Comparison of ENCODE assay signal across 9 cellular contexts in the genomic region with DNA sequence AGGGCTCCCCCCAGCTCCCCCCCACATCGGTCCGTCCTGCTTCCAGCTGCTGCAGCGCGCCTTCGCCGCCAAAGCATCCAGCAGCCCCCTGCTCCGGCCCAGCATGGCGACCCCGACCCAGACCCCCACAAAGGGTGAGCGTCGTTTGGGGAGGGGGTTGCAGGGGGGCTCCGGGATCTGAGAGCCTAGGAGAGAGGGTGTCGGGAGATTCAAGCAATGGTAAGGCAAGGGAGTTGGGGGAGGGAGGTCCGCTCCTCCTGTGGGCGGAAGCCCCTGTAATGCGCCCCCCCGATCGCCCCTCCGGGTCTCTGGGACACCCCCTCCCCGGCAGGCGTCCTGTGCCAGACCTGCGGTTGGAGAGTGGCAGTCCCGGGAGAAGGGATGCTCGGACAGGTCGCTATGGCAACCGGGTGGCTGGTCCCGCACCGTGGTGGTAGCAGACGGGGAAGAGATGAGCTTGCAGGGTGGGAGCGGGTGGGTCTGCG. TPM values are rescaled to one million over a fixed set of nuclear protein-coding genes. Genes with fewer than 3 reads are reported as not detected.
DNase-seq lines count a peak whose midpoint lies in the region; ATAC-seq, FAIRE-seq and TF ChIP-seq lines count a peak whose summit lies in the region.
"Had no signal": no experiment of that assay in that cellular context is flagged by ENCODE, and none has a peak within 500 bp of the region (broad histone marks: within the 10 kb centered on the region; RNA-seq: fewer than 3 reads in every experiment).

A gene with protein sequence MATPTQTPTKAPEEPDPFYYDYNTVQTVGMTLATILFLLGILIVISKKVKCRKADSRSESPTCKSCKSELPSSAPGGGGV (plus strand): TSS at position 25 of the 485 bp plus-strand sequence. CDS start 79 bp downstream, at position 104.

- no peak within 1 kb of the TSS for H3K27ac ChIP-seq in right atrium auricular region
- H3K27ac ChIP-seq in kidney (ENCODE audit: low read depth in 2 of 2, low read length in 2 of 2), result no peak within 1 kb of the TSS
- no peak within 1 kb of the TSS for H3K27ac ChIP-seq in upper lobe of right lung

- H3K4me3 ChIP-seq in right atrium auricular region, result no peak within 1 kb of the TSS
- H3K4me3 ChIP-seq in kidney (ENCODE audit: low read length in 2 of 2), result no peak within 1 kb of the TSS
- H3K4me3 ChIP-seq in upper lobe of right lung, result peak within 1 kb of the TSS; percentile 1
- H3K4me3 ChIP-seq: lung had no signal

- H3K27ac Mint-ChIP-seq in activated CD8-positive, alpha-beta T cell treated with anti-CD3 and anti-CD28 coated beads, Interleukin-2, amount 10 ng/mL, durations not matched to agents 7 days and 5 days, result no peak within 1 kb of the TSS

- H3K9me3 ChIP-seq in right atrium auricular region (no peaks in the 10 kb centered on the region), kidney (ENCODE audit: control insufficient read depth in 1 of 2, low read length in 2 of 2) (no peaks in the 10 kb centered on the region), upper lobe of right lung (no peaks in the 10 kb centered on the region)

- TF ChIP-seq CTCF in right atrium auricular region (IDR thresholded peaks at IDR 0.05) (peak; percentile 3 to 9), kidney (IDR thresholded peaks at IDR 0.05; ENCODE audit: borderline replicate concordance, extremely low read depth, insufficient read depth) (no peak), upper lobe of right lung (IDR thresholded peaks at IDR 0.05) (peak; percentile 21), D721Med (IDR thresholded peaks at IDR 0.05; ENCODE audit: insufficient read depth, missing control alignments) (no peak)

- no peaks in the 10 kb centered on the region for H3K9me3 Mint-ChIP-seq in activated CD8-positive, alpha-beta T cell treated with anti-CD3 and anti-CD28 coated beads, Interleukin-2, amount 10 ng/mL, durations not matched to agents 7 days and 5 days (ENCODE audit: insufficient read depth)

- intact Hi-C loops in Right ventricle myocardium superior (cut with DNase I), result loop anchor here (5.0 kb wide), 2 partner anchors 76 to 119 kb away; no protein-coding TSS in a partner anchor
- intact Hi-C loops in kidney (cut with DNase I), result no loop called here
- intact Hi-C loops in upper lobe of right lung (cut with DNase I), result no loop called here

- H3K36me3 ChIP-seq in right atrium auricular region, result no peaks in the 10 kb centered on the region
- H3K36me3 ChIP-seq in kidney (ENCODE audit: control insufficient read depth in 1 of 2, insufficient read depth in 2 of 2, low read length in 2 of 2), result no peaks in the 10 kb centered on the region
- H3K36me3 ChIP-seq in upper lobe of right lung, result no peaks in the 10 kb centered on the region

- no peaks in the 10 kb centered on the region for H3K36me3 Mint-ChIP-seq in activated CD8-positive, alpha-beta T cell treated with anti-CD3 and anti-CD28 coated beads, Interleukin-2, amount 10 ng/mL, durations not matched to agents 7 days and 5 days (ENCODE audit: low read depth)

- H3K27me3 ChIP-seq in right atrium auricular region, result no peaks in the 10 kb centered on the region
- peaks cover 12% of the 10 kb centered on the region for H3K27me3 ChIP-seq in upper lobe of right lung

- peak within 1 kb of the TSS; percentile 77 for H3K4me3 Mint-ChIP-seq in activated CD8-positive, alpha-beta T cell treated with anti-CD3 and anti-CD28 coated beads, Interleukin-2, amount 10 ng/mL, durations not matched to agents 7 days and 5 days

- peaks cover 24% of the 10 kb centered on the region for H3K27me3 Mint-ChIP-seq in activated CD8-positive, alpha-beta T cell treated with anti-CD3 and anti-CD28 coated beads, Interleukin-2, amount 10 ng/mL, durations not matched to agents 7 days and 5 days (ENCODE audit: low read depth)

- FAIRE-seq in kidney (lab: Jason Lieb, UNC) (no peak), D721Med (lab: Jason Lieb, UNC) (no peak)

- POLR2A ChIA-PET in activated CD8-positive, alpha-beta T cell treated with anti-CD3 and anti-CD28 coated beads, Interleukin-2, amount 10 ng/mL, durations not matched to agents 7 days and 5 days (lab: Charles Lee), result interaction anchor here (1.2 kb wide), 1 partner anchor 11 kb away, joined by 3 read pairs; no protein-coding TSS in a partner anchor

- CTCF ChIA-PET in activated CD8-positive, alpha-beta T cell treated with anti-CD3 and anti-CD28 coated beads, Interleukin-2, amount 10 ng/mL, durations not matched to agents 7 days and 5 days (lab: Charles Lee), result interaction anchor here (0.9 to 3.8 kb wide), 5 partner anchors 10 to 76 kb away, joined by 3 to 67 read pairs (median 39); partner anchors contain the start of gene FXYD5

- H3K9ac ChIP-seq in kidney (ENCODE audit: low read length in 2 of 2), result no peak within 1 kb of the TSS

- H3K4me1 Mint-ChIP-seq in activated CD8-positive, alpha-beta T cell treated with anti-CD3 and anti-CD28 coated beads, Interleukin-2, amount 10 ng/mL, durations not matched to agents 7 days and 5 days (ENCODE audit: low read depth), result peaks cover 40% of the 10 kb centered on the region

- no peak for ATAC-seq in Right ventricle myocardium superior (ENCODE audit: poor library complexity)
- no peak for ATAC-seq in activated CD8-positive, alpha-beta T cell treated with anti-CD3 and anti-CD28 coated beads, Interleukin-2, amount 10 ng/mL, durations not matched to agents 7 days and 5 days
- no peak for ATAC-seq in upper lobe of right lung
- ATAC-seq in HG03354 (IDR thresholded peaks at IDR 0.05; ENCODE audit: poor library complexity, severe bottlenecking, unreplicated experiment), result no peak
- ATAC-seq in HG03108 (IDR thresholded peaks at IDR 0.05; ENCODE audit: unreplicated experiment), result no peak

- no peak for DNase-seq in right atrium auricular region (ENCODE audit: low spot score)
- no peak for DNase-seq in Right ventricle myocardium superior
- no peak for DNase-seq in activated CD8-positive, alpha-beta T cell treated with anti-CD3 and anti-CD28 coated beads, Interleukin-2, amount 10 ng/mL, durations not matched to agents 7 days and 5 days
- DNase-seq in kidney, result peak; percentile 83
- DNase-seq in upper lobe of right lung, result no peak
- no peak for DNase-seq in D721Med (ENCODE audit: insufficient read length, low spot score)

- H3K4me1 ChIP-seq in right atrium auricular region (peaks cover 0 to 57% of the 10 kb centered on the region in 2 donors), kidney (ENCODE audit: control insufficient read depth in 1 of 2, insufficient read depth in 1 of 2, low read depth in 1 of 2, low read length in 2 of 2) (peaks cover 0 to 10% of the 10 kb centered on the region in 2 donors), upper lobe of right lung (peaks cover 17% of the 10 kb centered on the region)

RNA-seq across cellular contexts. Expression of the gene that starts here (rescaled TPM):
- total RNA-seq in right atrium auricular region, result not detected
- not detected for total RNA-seq in Right ventricle myocardium superior
- 1 to 10 TPM; 4.1 to 5.2 TPM for total RNA-seq in activated CD8-positive, alpha-beta T cell treated with anti-CD3 and anti-CD28 coated beads, Interleukin-2, amount 10 ng/mL, durations not matched to agents 7 days and 5 days
- 0.94 TPM for total RNA-seq in kidney
- polyA plus RNA-seq in kidney (ENCODE audit: insufficient read depth, low read depth, low replicate concordance), result not detected
- 0.61 TPM for total RNA-seq in upper lobe of right lung
- total RNA-seq: lung had no signal

Comparison
In these comparisons a context has a peak if more than half of its experiments do, and no peak if none do; other contexts are left out.
1. Peak in DNase-seq in kidney; RNA of the gene not detected or under 1 TPM.
2. CTCF ChIP-seq: peak in right atrium auricular region (2 of 2) and upper lobe of right lung (single experiment); none in kidney (single experiment) and D721Med (single experiment).